Comparison of ENCODE assay signal across 8 cellular contexts in the genomic region with DNA sequence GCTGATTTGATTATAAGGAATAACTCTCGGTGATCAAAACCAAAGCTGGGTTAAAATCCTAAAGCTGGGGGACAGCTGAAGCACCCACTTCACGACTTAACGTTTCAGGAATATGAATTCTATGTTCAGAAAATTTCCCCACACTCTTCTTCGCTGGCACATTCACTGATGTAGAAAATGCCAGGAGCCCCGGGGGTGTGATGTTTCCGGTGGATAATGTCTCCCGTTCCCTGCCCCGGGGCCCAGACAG.
DNase-seq lines count a peak whose midpoint lies in the region; ATAC-seq and TF ChIP-seq lines count a peak whose summit lies in the region.

No MANE protein-coding gene starts in this region.

- H3K9me3 ChIP-seq in SK-N-SH = no peaks in the 10 kb centered on the region

- TF ChIP-seq CTCF in SK-N-SH (IDR thresholded peaks at IDR 0.05) = no peak

- H3K4me2 ChIP-seq in SK-N-SH = peak overlapping the region; percentile 86

- H3K9ac ChIP-seq in SK-N-SH = peak overlapping the region; percentile 39

- H3K4me3 ChIP-seq in SK-N-SH (ENCODE audit: low read depth in 2 of 2, low read length in 1 of 2) (peak overlapping the region; percentile 73 to 77), skeletal muscle cell (ENCODE audit: low read depth, low read length) (peak overlapping the region; percentile 62)

- H4K20me1 ChIP-seq in SK-N-SH (ENCODE audit: insufficient read depth) = no peaks in the 10 kb centered on the region

- H3K79me2 ChIP-seq in SK-N-SH (ENCODE audit: insufficient read depth) = no peaks in the 10 kb centered on the region

- H3K27me3 ChIP-seq in SK-N-SH (ENCODE audit: insufficient read depth) = no peaks in the 10 kb centered on the region

- ATAC-seq in GM19395 (IDR thresholded peaks at IDR 0.05; ENCODE audit: unreplicated experiment) = peak; percentile 28
- peak; percentile 57 for ATAC-seq in left ventricle myocardium superior
- ATAC-seq in GM21390 (IDR thresholded peaks at IDR 0.05; ENCODE audit: unreplicated experiment) = no peak
- ATAC-seq in HG03108 (IDR thresholded peaks at IDR 0.05; ENCODE audit: unreplicated experiment) = no peak

- TF ChIP-seq EP300 in SK-N-SH (IDR thresholded peaks at IDR 0.05; ENCODE audit: borderline replicate concordance in 1 of 2, low read depth in 1 of 2, low read length in 1 of 2) = no peak

- CTCF ChIA-PET in SK-N-SH (lab: Yijun Ruan, JAX) = interaction anchor here (0.6 to 2.8 kb wide), 18 partner anchors 11 to 550 kb away, joined by 3 to 27 read pairs (median 4); no protein-coding TSS in a partner anchor

- POLR2A ChIA-PET in SK-N-SH (lab: Yijun Ruan, JAX) = interaction anchor here (0.9 to 2.4 kb wide), 4 partner anchors 190 to 545 kb away, joined by 3 to 15 read pairs (median 8); no protein-coding TSS in a partner anchor

- TF ChIP-seq RAD21 in SK-N-SH (IDR thresholded peaks at IDR 0.05; ENCODE audit: low read length) = no peak

- peak; percentile 64 for DNase-seq in SK-N-SH
- DNase-seq in left ventricle myocardium superior = peak; percentile 49
- DNase-seq in skeletal muscle cell (ENCODE audit: low read depth) = no peak
- DNase-seq in DMS114 treated with DMSO at 0.1 percent for 48 hours (lab: John Stamatoyannopoulos, UW; ENCODE audit: unreplicated experiment) = no peak
- DNase-seq in activated CD8-positive, alpha-beta memory T cell treated with anti-CD3 and anti-CD28 coated beads for 24 hours = no peak

- H3K36me3 ChIP-seq in SK-N-SH (replicated peaks in 1 of 2; ENCODE audit: control insufficient read depth in 1 of 2, insufficient read depth in 2 of 2, low read length in 1 of 2) = no peaks in the 10 kb centered on the region

- H3F3A ChIP-seq in SK-N-SH (replicated peaks; ENCODE audit: insufficient read depth) = no peaks in the 10 kb centered on the region

- no peaks in the 10 kb centered on the region for H3K9me2 ChIP-seq in SK-N-SH

- 4% methylated on average over 8 of the region's 8 CpGs for WGBS in SK-N-SH (ENCODE audit: low lambda C conversion rate)

- intact Hi-C loops in left ventricle myocardium superior (cut with micrococcal nuclease) = loop anchor here (10.0 kb wide), 1 partner anchor 435 kb away; no protein-coding TSS in a partner anchor

- peaks cover 0 to 10% of the 10 kb centered on the region in 2 experiments; a peak in 3 of 4 replicates for H3K4me1 ChIP-seq in SK-N-SH (ENCODE audit: control insufficient read depth in 1 of 2, insufficient read depth in 2 of 2, low read depth in 1 of 2, low read length in 1 of 2)

- peak overlapping the region; percentile 21 to 87; a peak in 3 of 4 replicates for H3K27ac ChIP-seq in SK-N-SH (ENCODE audit: low read depth in 2 of 2, low read length in 1 of 2)

- H2AFZ ChIP-seq in SK-N-SH (ENCODE audit: low read depth) = peak overlapping the region; percentile 85

TF ChIP-seq in SK-N-SH, 30 proteins besides CTCF, POLR2A, EP300 and RAD21:
- TF ChIP-seq EZH2phosphoT487 (IDR thresholded peaks at IDR 0.05; ENCODE audit: borderline replicate concordance, low read depth) (no peak), CHD2 (IDR thresholded peaks at IDR 0.05; ENCODE audit: low read length, partially characterized antibody) (peak; percentile 25), SIN3A (IDR thresholded peaks at IDR 0.05; ENCODE audit: borderline replicate concordance, low read depth, low read length) (no peak)
- TF ChIP-seq, protein P1, sequence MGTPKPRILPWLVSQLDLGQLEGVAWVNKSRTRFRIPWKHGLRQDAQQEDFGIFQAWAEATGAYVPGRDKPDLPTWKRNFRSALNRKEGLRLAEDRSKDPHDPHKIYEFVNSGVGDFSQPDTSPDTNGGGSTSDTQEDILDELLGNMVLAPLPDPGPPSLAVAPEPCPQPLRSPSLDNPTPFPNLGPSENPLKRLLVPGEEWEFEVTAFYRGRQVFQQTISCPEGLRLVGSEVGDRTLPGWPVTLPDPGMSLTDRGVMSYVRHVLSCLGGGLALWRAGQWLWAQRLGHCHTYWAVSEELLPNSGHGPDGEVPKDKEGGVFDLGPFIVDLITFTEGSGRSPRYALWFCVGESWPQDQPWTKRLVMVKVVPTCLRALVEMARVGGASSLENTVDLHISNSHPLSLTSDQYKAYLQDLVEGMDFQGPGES (IDR thresholded peaks at IDR 0.05; ENCODE audit: low read depth, low read length) = no peak

Comparison
In these comparisons a context has a peak if more than half of its experiments do, and no peak if none do; other contexts are left out.
1. ATAC-seq: peak in GM19395 (single experiment) and left ventricle myocardium superior (single experiment); none in GM21390 (single experiment) and HG03108 (single experiment).
2. DNase-seq: peak in SK-N-SH (single experiment) and left ventricle myocardium superior (single experiment); none in skeletal muscle cell (single experiment), DMS114 treated with DMSO at 0.1 percent for 48 hours (single experiment) and activated CD8-positive, alpha-beta memory T cell treated with anti-CD3 and anti-CD28 coated beads for 24 hours (single experiment).